ENCODE assay signal across 14 cellular contexts in the genomic region with DNA sequence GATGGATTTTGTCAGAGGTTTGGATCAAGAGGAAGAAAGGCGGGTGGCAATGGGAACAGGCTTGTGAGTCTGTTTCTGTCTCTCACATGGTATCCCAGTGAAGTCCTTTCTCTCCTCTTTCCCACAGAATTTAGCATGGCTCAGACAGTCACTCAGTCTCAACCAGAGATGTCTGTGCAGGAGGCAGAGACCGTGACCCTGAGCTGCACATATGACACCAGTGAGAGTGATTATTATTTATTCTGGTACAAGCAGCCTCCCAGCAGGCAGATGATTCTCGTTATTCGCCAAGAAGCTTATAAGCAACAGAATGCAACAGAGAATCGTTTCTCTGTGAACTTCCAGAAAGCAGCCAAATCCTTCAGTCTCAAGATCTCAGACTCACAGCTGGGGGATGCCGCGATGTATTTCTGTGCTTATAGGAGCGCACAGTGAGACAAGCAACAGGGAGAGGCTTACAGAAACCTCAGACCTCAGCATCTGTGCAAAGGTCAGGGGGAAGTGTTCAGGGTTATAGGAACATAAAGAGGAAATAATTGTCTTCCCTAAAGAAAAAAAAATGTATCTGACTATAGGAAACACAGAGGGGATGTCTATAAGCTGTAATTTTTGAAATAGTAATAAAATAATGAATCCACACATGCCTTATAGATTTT.
DNase-seq lines count a peak whose midpoint lies in the region; ATAC-seq lines count a peak whose summit lies in the region.
"Had no signal": no experiment of that assay in that cellular context is flagged by ENCODE, and none has a peak within 500 bp of the region (broad histone marks: within the 10 kb centered on the region; RNA-seq: fewer than 3 reads in every experiment).

No MANE protein-coding gene starts in this region.

- no peak overlapping the region for H3K4me3 Mint-ChIP-seq in activated CD8-positive, alpha-beta memory T cell treated with anti-CD3 and anti-CD28 coated beads, Interleukin-2, amount 10 ng/mL, durations not matched to agents 7 days and 5 days
- peak overlapping the region; percentile 52 for H3K4me3 Mint-ChIP-seq in activated T-helper 17 cell treated with anti-CD3 and anti-CD28 coated beads, Interleukin-2, amount 50 U/mL, for 72 hours

- no peaks in the 10 kb centered on the region for H3K4me1 Mint-ChIP-seq in activated CD8-positive, alpha-beta memory T cell treated with anti-CD3 and anti-CD28 coated beads, Interleukin-2, amount 10 ng/mL, durations not matched to agents 7 days and 5 days
- no peaks in the 10 kb centered on the region for H3K4me1 Mint-ChIP-seq in activated T-helper 17 cell treated with anti-CD3 and anti-CD28 coated beads, Interleukin-2, amount 50 U/mL, for 72 hours

- no peaks in the 10 kb centered on the region for H3K27me3 Mint-ChIP-seq in activated CD8-positive, alpha-beta memory T cell treated with anti-CD3 and anti-CD28 coated beads, Interleukin-2, amount 10 ng/mL, durations not matched to agents 7 days and 5 days
- H3K27me3 Mint-ChIP-seq in activated T-helper 17 cell treated with anti-CD3 and anti-CD28 coated beads, Interleukin-2, amount 50 U/mL, for 72 hours: no peaks in the 10 kb centered on the region

- H3K27ac Mint-ChIP-seq in activated CD8-positive, alpha-beta memory T cell treated with anti-CD3 and anti-CD28 coated beads, Interleukin-2, amount 10 ng/mL, durations not matched to agents 7 days and 5 days: peak overlapping the region; percentile 64
- no peak overlapping the region for H3K27ac Mint-ChIP-seq in activated T-helper 17 cell treated with anti-CD3 and anti-CD28 coated beads, Interleukin-2, amount 50 U/mL, for 72 hours

- DNase-seq in activated CD8-positive, alpha-beta memory T cell treated with anti-CD3 and anti-CD28 coated beads, Interleukin-2, amount 10 ng/mL, durations not matched to agents 7 days and 5 days: no peak
- no peak for DNase-seq in activated CD8-positive, alpha-beta memory T cell treated with anti-CD3 and anti-CD28 coated beads, Interleukin-2, amount 50 U/mL, for 48 hours
- DNase-seq in MV-4-11 (lab: John Stamatoyannopoulos, UW) (peak; percentile 69), sciatic nerve (ENCODE audit: low spot score) (no peak), mucosa of gallbladder (ENCODE audit: low spot score) (no peak), NCI-H1930 (lab: John Stamatoyannopoulos, UW) (no peak)
- DNase-seq: amygdala; NCI-H2081; NCI-H526; stimulated activated CD4-positive, alpha-beta T cell treated with anti-CD3 and anti-CD28 coated beads, Interleukin-1b, Interleukin-23, amount 100 ng/mL, for 48 hours; T1000; thyroid gland had no signal

- CTCF ChIA-PET in activated CD8-positive, alpha-beta memory T cell treated with anti-CD3 and anti-CD28 coated beads, Interleukin-2, amount 10 ng/mL, durations not matched to agents 7 days and 5 days (lab: Charles Lee): no interaction called here

- no peak for ATAC-seq in activated CD8-positive, alpha-beta memory T cell treated with anti-CD3 and anti-CD28 coated beads, Interleukin-2, amount 10 ng/mL, durations not matched to agents 7 days and 5 days
- ATAC-seq in activated T-helper 17 cell treated with anti-CD3 and anti-CD28 coated beads, Interleukin-2, amount 50 U/mL, for 72 hours (replicated peaks): no peak
- ATAC-seq in sciatic nerve (peak; percentile 46), HG03135 (IDR thresholded peaks at IDR 0.05; ENCODE audit: unreplicated experiment) (no peak)

- intact Hi-C loops in sciatic nerve (cut with DNase I): no loop called here

- no peaks in the 10 kb centered on the region for H3K9me3 Mint-ChIP-seq in activated CD8-positive, alpha-beta memory T cell treated with anti-CD3 and anti-CD28 coated beads, Interleukin-2, amount 10 ng/mL, durations not matched to agents 7 days and 5 days (ENCODE audit: low read depth)
- H3K9me3 Mint-ChIP-seq in activated T-helper 17 cell treated with anti-CD3 and anti-CD28 coated beads, Interleukin-2, amount 50 U/mL, for 72 hours: no peaks in the 10 kb centered on the region

- H3K36me3 Mint-ChIP-seq in activated CD8-positive, alpha-beta memory T cell treated with anti-CD3 and anti-CD28 coated beads, Interleukin-2, amount 10 ng/mL, durations not matched to agents 7 days and 5 days: no peaks in the 10 kb centered on the region
- no peaks in the 10 kb centered on the region for H3K36me3 Mint-ChIP-seq in activated T-helper 17 cell treated with anti-CD3 and anti-CD28 coated beads, Interleukin-2, amount 50 U/mL, for 72 hours (ENCODE audit: low read depth)
